Comparison of ENCODE assay signal across 37 cellular contexts in the genomic region with DNA sequence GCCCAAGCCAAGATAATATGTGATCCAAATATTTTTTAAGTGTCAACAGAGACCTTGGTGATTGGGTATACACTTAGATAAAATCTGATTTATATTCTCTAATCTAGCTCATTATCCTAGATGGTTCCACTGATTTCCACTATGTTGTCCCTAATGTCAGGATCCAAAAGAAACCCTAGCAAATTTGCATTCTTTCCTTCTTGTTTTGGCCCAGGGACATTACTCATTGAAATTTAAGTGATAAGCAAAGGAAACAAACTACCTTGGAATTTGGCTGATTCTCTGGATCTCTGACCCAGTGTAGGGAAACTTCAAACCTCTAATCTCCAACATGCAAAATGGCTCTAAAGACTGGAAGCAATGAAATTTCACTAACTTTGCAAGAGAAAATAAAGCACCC.
"Had no signal": no experiment of that assay in that cellular context is flagged by ENCODE, and none has a peak within 500 bp of the region (broad histone marks: within the 10 kb centered on the region; RNA-seq: fewer than 3 reads in every experiment).

No MANE protein-coding gene starts in this region.

- H3K4me3 ChIP-seq: adrenal gland, body of pancreas, breast epithelium had no signal

- H3K36me3 ChIP-seq: adrenal gland, brain microvascular endothelial cell, breast epithelium had no signal

- H3K27me3 ChIP-seq: adrenal gland, body of pancreas, brain microvascular endothelial cell, breast epithelium had no signal

- H3K9me3 ChIP-seq: adrenal gland, body of pancreas had no signal

- H3K4me1 Mint-ChIP-seq: activated B cell treated with CpG ODN at 0.5 μM for 24 hours; activated CD4-positive, alpha-beta T cell treated with anti-CD3 and anti-CD28 coated beads, Interleukin-2, amount 10 ng/mL, durations not matched to agents 24 days and 14 days; activated naive CD8-positive, alpha-beta T cell treated with anti-CD3 and anti-CD28 coated beads for 36 hours; activated T-helper 17 cell treated with anti-CD3 and anti-CD28 coated beads, Interleukin-2, amount 50 U/mL, for 72 hours had no signal

- H3K9me3 Mint-ChIP-seq: activated CD4-positive, alpha-beta memory T cell treated with anti-CD3 and anti-CD28 coated beads for 36 hours; activated CD4-positive, alpha-beta T cell treated with anti-CD3 and anti-CD28 coated beads, Interleukin-2, amount 10 ng/mL, durations not matched to agents 24 days and 14 days; activated naive CD4-positive, alpha-beta T cell treated with anti-CD3 and anti-CD28 coated beads for 36 hours; activated naive CD8-positive, alpha-beta T cell treated with anti-CD3 and anti-CD28 coated beads for 36 hours; activated T-cell treated with anti-CD3 and anti-CD28 coated beads, Interleukin-2, amount 50 U/mL, for 4 hours; activated T-helper 1 cell treated with anti-CD3 and anti-CD28 coated beads, Interleukin-12 subunit alpha, Interleukin-12 subunit beta, Interleukin-2, Interleukin-4 antibody, amounts not matched to agents 30 ng/mL and 10 ng/mL and 1 ng/mL, durations not matched to agents 14 hours and 24 hours and 36 hours; activated T-helper 17 cell treated with anti-CD3 and anti-CD28 coated beads, Interleukin-2, amount 50 U/mL, for 72 hours; T-helper 1 cell treated with Interleukin-12 subunit alpha and Interleukin-12 subunit beta and Interleukin-4 antibody, amounts not matched to agents 30 μg/mL and 1 μg/mL, for 36 hours; T-helper 2 cell treated with Interferon-gamma antibody and Interleukin-4, amounts not matched to agents 5 μg/mL and 100 μg/mL, for 36 hours had no signal

- H3K27ac Mint-ChIP-seq: activated B cell treated with CpG ODN at 0.5 μM for 24 hours; activated CD4-positive, alpha-beta memory T cell treated with anti-CD3 and anti-CD28 coated beads for 36 hours; activated CD4-positive, alpha-beta T cell treated with anti-CD3 and anti-CD28 coated beads, Interleukin-2, amount 10 ng/mL, durations not matched to agents 24 days and 14 days; activated CD8-positive, alpha-beta T cell treated with anti-CD3 and anti-CD28 coated beads for 36 hours; activated naive CD4-positive, alpha-beta T cell treated with anti-CD3 and anti-CD28 coated beads for 36 hours; activated naive CD4-positive, alpha-beta T cell treated with anti-CD3 and anti-CD28 coated beads, Interleukin-2, amount 50 U/mL, for 72 hours; activated naive CD8-positive, alpha-beta T cell treated with anti-CD3 and anti-CD28 coated beads for 36 hours; activated T-cell treated with anti-CD3 and anti-CD28 coated beads, Interleukin-2, amount 50 U/mL, for 72 hours; activated T-helper 1 cell treated with anti-CD3 and anti-CD28 coated beads, Interleukin-12 subunit alpha, Interleukin-12 subunit beta, Interleukin-2, Interleukin-4 antibody, amounts not matched to agents 30 ng/mL and 10 ng/mL and 1 ng/mL, durations not matched to agents 14 hours and 24 hours and 36 hours; activated T-helper 17 cell treated with anti-CD3 and anti-CD28 coated beads, Interleukin-2, amount 50 U/mL, for 72 hours; T-helper 1 cell treated with Interleukin-12 subunit alpha and Interleukin-12 subunit beta and Interleukin-4 antibody, amounts not matched to agents 30 μg/mL and 1 μg/mL, for 36 hours; T-helper 2 cell treated with Interferon-gamma antibody and Interleukin-4, amounts not matched to agents 5 μg/mL and 100 μg/mL, for 36 hours had no signal

- H3K36me3 Mint-ChIP-seq: activated CD4-positive, alpha-beta memory T cell treated with anti-CD3 and anti-CD28 coated beads for 36 hours; activated naive CD4-positive, alpha-beta T cell treated with anti-CD3 and anti-CD28 coated beads, Interleukin-2, amount 50 U/mL, for 72 hours; activated naive CD8-positive, alpha-beta T cell treated with anti-CD3 and anti-CD28 coated beads for 36 hours had no signal

- H3K27ac ChIP-seq: adrenal gland, body of pancreas, brain microvascular endothelial cell, breast epithelium, VCaP had no signal

- H3K4me3 Mint-ChIP-seq: activated B cell treated with CpG ODN at 0.5 μM for 24 hours; activated CD4-positive, alpha-beta memory T cell treated with anti-CD3 and anti-CD28 coated beads for 36 hours; activated CD4-positive, alpha-beta T cell treated with anti-CD3 and anti-CD28 coated beads, Interleukin-2, amount 10 ng/mL, durations not matched to agents 24 days and 14 days; activated CD8-positive, alpha-beta T cell treated with anti-CD3 and anti-CD28 coated beads for 36 hours; activated naive CD4-positive, alpha-beta T cell treated with anti-CD3 and anti-CD28 coated beads for 36 hours; activated naive CD8-positive, alpha-beta T cell treated with anti-CD3 and anti-CD28 coated beads for 36 hours; activated T-cell treated with anti-CD3 and anti-CD28 coated beads, Interleukin-2, amount 50 U/mL, for 4 hours; activated T-cell treated with anti-CD3 and anti-CD28 coated beads, Interleukin-2, amount 50 U/mL, for 72 hours; activated T-helper 1 cell treated with anti-CD3 and anti-CD28 coated beads, Interleukin-12 subunit alpha, Interleukin-12 subunit beta, Interleukin-2, Interleukin-4 antibody, amounts not matched to agents 30 ng/mL and 10 ng/mL and 1 ng/mL, durations not matched to agents 14 hours and 24 hours and 36 hours; activated T-helper 17 cell treated with anti-CD3 and anti-CD28 coated beads, Interleukin-2, amount 50 U/mL, for 72 hours; T-helper 1 cell treated with Interleukin-12 subunit alpha and Interleukin-12 subunit beta and Interleukin-4 antibody, amounts not matched to agents 30 μg/mL and 1 μg/mL, for 36 hours; T-helper 2 cell treated with Interferon-gamma antibody and Interleukin-4, amounts not matched to agents 5 μg/mL and 100 μg/mL, for 36 hours had no signal

- FAIRE-seq: astrocyte, TTC549 had no signal

- H3K27me3 Mint-ChIP-seq: activated B cell treated with CpG ODN at 0.5 μM for 24 hours; activated CD4-positive, alpha-beta memory T cell treated with anti-CD3 and anti-CD28 coated beads for 36 hours; activated CD4-positive, alpha-beta T cell treated with anti-CD3 and anti-CD28 coated beads, Interleukin-2, amount 10 ng/mL, durations not matched to agents 24 days and 14 days; activated CD8-positive, alpha-beta T cell treated with anti-CD3 and anti-CD28 coated beads for 36 hours; activated naive CD8-positive, alpha-beta T cell treated with anti-CD3 and anti-CD28 coated beads for 36 hours; activated T-helper 17 cell treated with anti-CD3 and anti-CD28 coated beads, Interleukin-2, amount 50 U/mL, for 72 hours had no signal

- H3K4me1 ChIP-seq: adrenal gland, body of pancreas, breast epithelium had no signal

- DNase-seq: activated B cell treated with CpG ODN at 0.5 μM for 24 hours; activated CD4-positive, alpha-beta memory T cell treated with anti-CD3 and anti-CD28 coated beads for 36 hours; activated CD4-positive, alpha-beta T cell treated with anti-CD3 and anti-CD28 coated beads for 4 hours; activated CD4-positive, alpha-beta T cell treated with anti-CD3 and anti-CD28 coated beads, Interleukin-2, amount 10 ng/mL, durations not matched to agents 24 days and 14 days; activated CD4-positive, alpha-beta T cell treated with anti-CD3 and anti-CD28 coated beads, Interleukin-2, amount 50 U/mL, for 1 hour; activated CD4-positive, alpha-beta T cell treated with anti-CD3 and anti-CD28 coated beads, Interleukin-2, amount 50 U/mL, for 4 hours; activated CD4-positive, CD25-positive, alpha-beta regulatory T cell treated with anti-CD3 and anti-CD28 coated beads, Interleukin-2, amount 50 U/mL, for 72 hours; activated CD8-positive, alpha-beta memory T cell treated with anti-CD3 and anti-CD28 coated beads, Interleukin-2, amount 50 U/mL, for 4 hours; activated CD8-positive, alpha-beta T cell treated with anti-CD3 and anti-CD28 coated beads for 36 hours; activated effector memory CD4-positive, alpha-beta T cell treated with anti-CD3 and anti-CD28 coated beads, Interleukin-2, amount 50 U/mL, for 16 hours; activated gamma-delta T cell treated with Interleukin-2 at 50 U/mL for 16 hours; activated naive CD4-positive, alpha-beta T cell; activated naive CD4-positive, alpha-beta T cell treated with anti-CD3 and anti-CD28 coated beads for 36 hours; activated naive CD4-positive, alpha-beta T cell treated with anti-CD3 and anti-CD28 coated beads, Interleukin-2, amount 50 U/mL, for 16 hours; activated naive CD8-positive, alpha-beta T cell treated with anti-CD3 and anti-CD28 coated beads for 36 hours; activated T-cell treated with anti-CD3 and anti-CD28 coated beads for 4 hours; activated T-cell treated with anti-CD3 and anti-CD28 coated beads, Interleukin-2, amount 50 U/mL, for 1 hour; activated T-cell treated with anti-CD3 and anti-CD28 coated beads, Interleukin-2, amount 50 U/mL, for 4 hours; activated T-cell treated with anti-CD3 and anti-CD28 coated beads, Interleukin-2, amount 50 U/mL, for 72 hours; adrenal gland; amniotic stem cell; aorta; body of pancreas; brain microvascular endothelial cell; central memory CD4-positive, alpha-beta T cell; T-helper 1 cell; T-helper 2 cell; T-helper 9 cell had no signal
